ENCODE assay signal across 10 cellular contexts in genomic region chr1:153260980-153261792, GRCh38. TPM values are rescaled to one million over a fixed set of nuclear protein-coding genes. Genes with fewer than 3 reads are reported as not detected.
DNase-seq lines count a peak whose midpoint lies in the region; ATAC-seq, FAIRE-seq and TF ChIP-seq lines count a peak whose summit lies in the region.
"Had no signal": no experiment of that assay in that cellular context is flagged by ENCODE, and none has a peak within 500 bp of the region (broad histone marks: within the 10 kb centered on the region; RNA-seq: fewer than 3 reads in every experiment).

No MANE protein-coding gene starts in this region.

- peak overlapping the region; percentile 68 for H3K4me2 ChIP-seq in fibroblast of lung (ENCODE audit: extremely low read depth, insufficient read depth, low read length)

- H3K27me3 Mint-ChIP-seq in activated CD4-positive, alpha-beta memory T cell treated with anti-CD3 and anti-CD28 coated beads, Interleukin-2, amount 10 ng/mL, durations not matched to agents 7 days and 5 days = peaks cover 64% of the 10 kb centered on the region

- H3K4me1 ChIP-seq in fibroblast of lung (ENCODE audit: control insufficient read depth, extremely low read depth, insufficient read depth, low read length) = no peaks in the 10 kb centered on the region
- peaks cover 0 to 4% (median 4%) of the 10 kb centered on the region in 3 donors for H3K4me1 ChIP-seq in pancreas

- H3K4me1 Mint-ChIP-seq in activated CD4-positive, alpha-beta memory T cell treated with anti-CD3 and anti-CD28 coated beads, Interleukin-2, amount 10 ng/mL, durations not matched to agents 7 days and 5 days = peaks cover 22% of the 10 kb centered on the region

- no peak overlapping the region for H3K27ac Mint-ChIP-seq in activated CD4-positive, alpha-beta memory T cell treated with anti-CD3 and anti-CD28 coated beads, Interleukin-2, amount 10 ng/mL, durations not matched to agents 7 days and 5 days

- H3K4me3 ChIP-seq in fibroblast of lung (replicated peaks in 1 of 4; ENCODE audit: control extremely low read depth in 1 of 4, insufficient read depth in 1 of 4, low read depth in 3 of 4, low read length in 4 of 4) = peak overlapping the region in 2 of 4 experiments; percentile 23 to 38
- peak overlapping the region in 3 of 4 donors; percentile 10 to 48 (median 27) for H3K4me3 ChIP-seq in pancreas

- CTCF ChIA-PET in activated CD4-positive, alpha-beta memory T cell treated with anti-CD3 and anti-CD28 coated beads, Interleukin-2, amount 10 ng/mL, durations not matched to agents 7 days and 5 days (lab: Charles Lee) = no interaction called here

- H4K20me1 ChIP-seq in fibroblast of lung (ENCODE audit: control insufficient read depth, extremely low read depth, insufficient read depth, low read length) = no peaks in the 10 kb centered on the region

- H3K27ac ChIP-seq in fibroblast of lung (ENCODE audit: insufficient read depth, low read length) = no peak overlapping the region
- no peak overlapping the region for H3K27ac ChIP-seq in pancreas

- H3K9me3 Mint-ChIP-seq in activated CD4-positive, alpha-beta memory T cell treated with anti-CD3 and anti-CD28 coated beads, Interleukin-2, amount 10 ng/mL, durations not matched to agents 7 days and 5 days = no peaks in the 10 kb centered on the region

- POLR2A ChIA-PET in activated CD4-positive, alpha-beta memory T cell treated with anti-CD3 and anti-CD28 coated beads, Interleukin-2, amount 10 ng/mL, durations not matched to agents 7 days and 5 days (lab: Charles Lee) = no interaction called here

- no peaks in the 10 kb centered on the region for H3K36me3 Mint-ChIP-seq in activated CD4-positive, alpha-beta memory T cell treated with anti-CD3 and anti-CD28 coated beads, Interleukin-2, amount 10 ng/mL, durations not matched to agents 7 days and 5 days (ENCODE audit: low read depth)

- ATAC-seq in pancreas = peak in 3 of 4 donors; percentile 59 to 64 (median 61)

- no peak overlapping the region for H2AFZ ChIP-seq in fibroblast of lung (ENCODE audit: low read length)

- intact Hi-C loops in pancreas (cut with DNase I) = no loop called here

- no peaks in the 10 kb centered on the region for H3K79me2 ChIP-seq in fibroblast of lung (ENCODE audit: control insufficient read depth, insufficient read depth, low read length)

- TF ChIP-seq CTCF in fibroblast of lung (conservative IDR thresholded peaks at IDR 0.05 in 1 of 2, IDR thresholded peaks at IDR 0.05 in 1 of 2; ENCODE audit: low read depth in 1 of 2, low read length in 2 of 2) (no peak), pancreas (IDR thresholded peaks at IDR 0.05) (no peak)

- H3K27me3 ChIP-seq in fibroblast of lung (ENCODE audit: control insufficient read depth, insufficient read depth, low read length) = peaks cover 42% of the 10 kb centered on the region
- peaks cover 0 to 30% (median 10%) of the 10 kb centered on the region in 4 donors for H3K27me3 ChIP-seq in pancreas

- H3K9me3 ChIP-seq in fibroblast of lung (ENCODE audit: control insufficient read depth, insufficient read depth, low read depth, low read length) = no peaks in the 10 kb centered on the region
- H3K9me3 ChIP-seq in pancreas = no peaks in the 10 kb centered on the region

- peak overlapping the region; percentile 15 for H3K4me3 Mint-ChIP-seq in activated CD4-positive, alpha-beta memory T cell treated with anti-CD3 and anti-CD28 coated beads, Interleukin-2, amount 10 ng/mL, durations not matched to agents 7 days and 5 days

- H3K36me3 ChIP-seq in fibroblast of lung (ENCODE audit: control insufficient read depth, insufficient read depth, low read length) = no peaks in the 10 kb centered on the region
- H3K36me3 ChIP-seq in pancreas = no peaks in the 10 kb centered on the region

- WGBS in pancreas, 2 donors = 4% methylated on average over 75 to 105 of the region's 105 CpGs

- H3K9ac ChIP-seq in fibroblast of lung (ENCODE audit: insufficient read depth, low read length) = no peak overlapping the region

- FAIRE-seq in pancreas (lab: Jason Lieb, UNC) = no peak

- peak; percentile 62 for DNase-seq in NCI-H345 (lab: John Stamatoyannopoulos, UW)
- DNase-seq in NCI-H345 treated with DMSO at 0.1 percent for 48 hours (lab: John Stamatoyannopoulos, UW; ENCODE audit: unreplicated experiment) = no peak
- DNase-seq in activated CD4-positive, alpha-beta memory T cell treated with anti-CD3 and anti-CD28 coated beads, Interleukin-2, amount 10 ng/mL, durations not matched to agents 7 days and 5 days = no peak
- DNase-seq in fibroblast of lung (ENCODE audit: low read depth in 2 of 2) = peak in 1 of 2 donors; percentile 38
- DNase-seq in pancreas = peak in 5 of 6 donors; percentile 10 to 71 (median 34)
- DNase-seq in GDM1 (lab: John Stamatoyannopoulos, UW) = no peak
- no peak for DNase-seq in NCI-H2107 treated with DMSO at 0.1 percent for 48 hours (lab: John Stamatoyannopoulos, UW; ENCODE audit: unreplicated experiment)
- no peak for DNase-seq in 8988T
- DNase-seq: DND-41 had no signal

RNA-seq across cellular contexts. Expression of gene LORICRIN, which starts 1.7 kb away (rescaled TPM):
- not detected for total RNA-seq in activated CD4-positive, alpha-beta memory T cell treated with anti-CD3 and anti-CD28 coated beads, Interleukin-2, amount 10 ng/mL, durations not matched to agents 7 days and 5 days
- total RNA-seq in fibroblast of lung = not detected in 2 replicates
- polyA plus RNA-seq in fibroblast of lung = not detected in 2 replicates
- polyA plus RNA-seq in fibroblast of lung (2012) = not detected in 2 replicates
- not detected in 2 replicates for polyA minus RNA-seq in fibroblast of lung (ENCODE audit: low replicate concordance)
- not detected for total RNA-seq in pancreas
- polyA plus RNA-seq in pancreas = not detected
- total RNA-seq: subcutaneous adipose tissue had no signal

RNA-seq across cellular contexts. Expression of gene PRR9, which starts 43.8 kb away (rescaled TPM):
- total RNA-seq in activated CD4-positive, alpha-beta memory T cell treated with anti-CD3 and anti-CD28 coated beads, Interleukin-2, amount 10 ng/mL, durations not matched to agents 7 days and 5 days = not detected
- total RNA-seq in fibroblast of lung = not detected in 2 replicates
- not detected in 2 replicates for polyA plus RNA-seq in fibroblast of lung
- not detected in 2 replicates for polyA plus RNA-seq in fibroblast of lung (2012)
- polyA minus RNA-seq in fibroblast of lung (ENCODE audit: low replicate concordance) = not detected in 2 replicates
- total RNA-seq in pancreas = not detected
- polyA plus RNA-seq in pancreas = not detected
- total RNA-seq: subcutaneous adipose tissue had no signal

RNA-seq across cellular contexts. Expression of gene PGLYRP3, which starts 51.6 kb away (rescaled TPM):
- not detected for total RNA-seq in activated CD4-positive, alpha-beta memory T cell treated with anti-CD3 and anti-CD28 coated beads, Interleukin-2, amount 10 ng/mL, durations not matched to agents 7 days and 5 days
- not detected in 2 replicates for total RNA-seq in fibroblast of lung
- not detected in 2 replicates for polyA plus RNA-seq in fibroblast of lung
- polyA plus RNA-seq in fibroblast of lung (2012) = not detected in 2 replicates
- not detected in 2 replicates for polyA minus RNA-seq in fibroblast of lung (ENCODE audit: low replicate concordance)
- not detected for total RNA-seq in pancreas
- not detected for polyA plus RNA-seq in pancreas
- total RNA-seq: subcutaneous adipose tissue had no signal

RNA-seq across cellular contexts. Expression of gene LELP1, which starts 58.0 kb away (rescaled TPM):
- total RNA-seq in activated CD4-positive, alpha-beta memory T cell treated with anti-CD3 and anti-CD28 coated beads, Interleukin-2, amount 10 ng/mL, durations not matched to agents 7 days and 5 days = not detected
- not detected in 2 replicates for total RNA-seq in fibroblast of lung
- polyA plus RNA-seq in fibroblast of lung = not detected in 2 replicates
- polyA plus RNA-seq in fibroblast of lung (2012) = not detected in 2 replicates
- polyA minus RNA-seq in fibroblast of lung (ENCODE audit: low replicate concordance) = not detected in 2 replicates
- not detected for total RNA-seq in pancreas
- polyA plus RNA-seq in pancreas = not detected
- total RNA-seq: subcutaneous adipose tissue had no signal

Comparison
In these comparisons a context has a peak if more than half of its experiments do, and no peak if none do; other contexts are left out.
1. DNase-seq: peak in NCI-H345 (single experiment) and pancreas (5 of 6); none in NCI-H345 treated with DMSO at 0.1 percent for 48 hours (single experiment), activated CD4-positive, alpha-beta memory T cell treated with anti-CD3 and anti-CD28 coated beads, Interleukin-2, amount 10 ng/mL, durations not matched to agents 7 days and 5 days (single experiment), GDM1 (single experiment), NCI-H2107 treated with DMSO at 0.1 percent for 48 hours (single experiment) and 8988T (single experiment).